In genomic region chr14:71103662-71104484, GRCh38 we compare ENCODE assay signal across 8 cellular contexts.
A peak's percentile ranks its signal among the peaks of the same experiment; 100 is the strongest.
DNase-seq lines count a peak whose midpoint lies in the region; ATAC-seq, FAIRE-seq and TF ChIP-seq lines count a peak whose summit lies in the region.

No MANE protein-coding gene starts in this region.

- no peaks in the 10 kb centered on the region for H3K9me3 ChIP-seq in pancreas

- H3K4me3 ChIP-seq in GM06990 (replicated peaks; ENCODE audit: low read depth, low read length) = no peak overlapping the region
- no peak overlapping the region for H3K4me3 ChIP-seq in pancreas

- peaks cover 7% of the 10 kb centered on the region for H3K36me3 ChIP-seq in GM06990 (ENCODE audit: control insufficient read depth, insufficient read depth, low read length)
- peaks cover 0 to 12% (median 0%) of the 10 kb centered on the region in 3 donors for H3K36me3 ChIP-seq in pancreas

- no peaks in the 10 kb centered on the region for H3K27me3 ChIP-seq in GM06990 (replicated peaks; ENCODE audit: control insufficient read depth, insufficient read depth, low read length)
- H3K27me3 ChIP-seq in pancreas = no peaks in the 10 kb centered on the region

- no peak overlapping the region for H3K27ac ChIP-seq in 22Rv1
- no peak overlapping the region for H3K27ac ChIP-seq in pancreas

- ATAC-seq in pancreas = peak in 3 of 4 donors; percentile 74 to 82 (median 78)
- no peak for ATAC-seq in GM21381 (IDR thresholded peaks at IDR 0.05; ENCODE audit: unreplicated experiment)

- intact Hi-C loops in pancreas (cut with DNase I) = no loop called here

- 58 to 59% methylated on average over 3 of the region's 3 CpGs for WGBS in pancreas, 2 donors

- DNase-seq in GM06990 (ENCODE audit: extremely low read depth, insufficient read length) = no peak
- peak; percentile 61 for DNase-seq in NCI-H1436 (lab: John Stamatoyannopoulos, UW)
- peak; percentile 65 for DNase-seq in SW480 (ENCODE audit: low spot score)
- peak; percentile 87 for DNase-seq in fibroblast of peridontal ligament (ENCODE audit: extremely low read depth)
- no peak for DNase-seq in pancreas
- DNase-seq in HuH-7.5 (ENCODE audit: low spot score) = no peak

- no peaks in the 10 kb centered on the region for H3K4me1 ChIP-seq in pancreas

- TF ChIP-seq CTCF in 22Rv1 (IDR thresholded peaks at IDR 0.05) = peak; percentile 94
- peak; percentile 79 for TF ChIP-seq CTCF in GM06990 (IDR thresholded peaks at IDR 0.05; ENCODE audit: insufficient read depth, low read length, poor library complexity, severe bottlenecking)
- TF ChIP-seq CTCF in pancreas (IDR thresholded peaks at IDR 0.05) = peak; percentile 38 to 81 (median 62)

- peak; percentile 97 for FAIRE-seq in pancreas (lab: Jason Lieb, UNC)

Comparison
In these comparisons a context has a peak if more than half of its experiments do, and no peak if none do; other contexts are left out.
1. DNase-seq: peak in NCI-H1436 (single experiment), SW480 (single experiment) and fibroblast of peridontal ligament (single experiment); none in GM06990 (single experiment), pancreas (0 of 6) and HuH-7.5 (single experiment).
2. Peak in every context shown above with its lines, with median percentiles within 50 percentile points of each other: CTCF ChIP-seq.